Comparison of ENCODE assay signal across 14 cellular contexts in the genomic region with DNA sequence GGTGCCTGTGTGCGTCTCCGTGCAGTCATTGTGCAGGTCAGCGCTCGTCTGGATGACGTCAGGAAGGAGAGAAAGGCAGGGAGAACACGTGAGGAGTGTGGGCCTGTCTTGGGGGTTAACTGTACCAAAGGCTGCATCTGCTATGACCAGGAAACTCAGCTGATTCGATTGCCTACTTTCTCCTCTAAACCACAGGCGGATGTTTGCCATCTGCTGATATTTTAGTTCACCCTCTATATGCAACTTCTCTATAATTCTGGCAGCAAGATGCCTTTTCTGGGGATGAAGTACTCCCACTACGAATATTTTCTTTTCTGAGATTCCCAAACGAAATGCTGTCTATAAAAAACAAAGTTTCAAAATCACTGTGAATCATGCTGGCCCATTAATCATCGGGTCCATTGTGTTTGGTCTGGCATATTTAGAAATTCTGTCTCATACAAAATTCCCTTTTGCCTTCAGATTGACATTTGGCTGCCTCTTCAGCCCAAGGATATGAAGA. TPM values are rescaled to one million over a fixed set of nuclear protein-coding genes. Genes with fewer than 3 reads are reported as not detected.
DNase-seq lines count a peak whose midpoint lies in the region; ATAC-seq and TF ChIP-seq lines count a peak whose summit lies in the region.
"Had no signal": no experiment of that assay in that cellular context is flagged by ENCODE, and none has a peak within 500 bp of the region (broad histone marks: within the 10 kb centered on the region; RNA-seq: fewer than 3 reads in every experiment).

No MANE protein-coding gene starts in this region.

- no peak for TF ChIP-seq CTCF in epithelial cell of esophagus (IDR thresholded peaks at IDR 0.05; ENCODE audit: insufficient read depth, low read depth, low read length, missing control alignments)
- TF ChIP-seq CTCF in spleen (IDR thresholded peaks at IDR 0.05 in 8 of 11, conservative IDR thresholded peaks at IDR 0.05 in 3 of 11) = no peak

- no peak for ATAC-seq in GM19395 (IDR thresholded peaks at IDR 0.05; ENCODE audit: unreplicated experiment)
- ATAC-seq: naive thymus-derived CD4-positive, alpha-beta T cell had no signal

- in situ Hi-C loops in SK-MEL-5 (cut with HindIII; ENCODE audit: low pct_unique_long_range_greater_than_20kb, low sequenced_read_pairs) = no loop called here

- H3K4me1 ChIP-seq in spleen = no peaks in the 10 kb centered on the region

- H3K27me3 ChIP-seq in spleen (replicated peaks in 1 of 7) = no peaks in the 10 kb centered on the region

- no peak for TF ChIP-seq POLR2A in spleen (IDR thresholded peaks at IDR 0.05)

- DNase-seq in ELR (ENCODE audit: low read depth) (peak; percentile 61), SK-MEL-5 (ENCODE audit: low read depth, low spot score) (peak; percentile 61), epithelial cell of esophagus (ENCODE audit: low read depth) (peak; percentile 93), non-pigmented ciliary epithelial cell (ENCODE audit: low read depth) (peak; percentile 45), spleen (no peak), cerebellum (ENCODE audit: low spot score) (no peak), NCI-H446 treated with DMSO at 0.1 percent for 48 hours (lab: John Stamatoyannopoulos, UW) (no peak)
- DNase-seq: activated naive CD4-positive, alpha-beta T cell treated with anti-CD3 and anti-CD28 coated beads, Interleukin-2, amount 50 U/mL, for 16 hours; CD4-positive, alpha-beta T cell; effector CD4-positive, alpha-beta T cell; naive thymus-derived CD4-positive, alpha-beta T cell; stimulated activated CD4-positive, alpha-beta T cell treated with anti-CD3 and anti-CD28 coated beads, Interleukin-12 subunit alpha, Interleukin-12 subunit beta, amount 100 ng/mL, for 4 hours; T-helper 1 cell had no signal

- H3K27ac ChIP-seq in spleen = no peak overlapping the region

- H3K9me3 ChIP-seq in spleen = no peaks in the 10 kb centered on the region

- no peaks in the 10 kb centered on the region for H3K36me3 ChIP-seq in spleen

- H3K4me3 ChIP-seq in epithelial cell of esophagus (ENCODE audit: low read length) (no peak overlapping the region), spleen (no peak overlapping the region)

- WGBS in spleen, 5 donors = 60 to 75% (median 68%) methylated on average over 11 of the region's 11 CpGs

- intact Hi-C loops in spleen (cut with DNase I; ENCODE audit: low total_unique reads) = no loop called here

RNA-seq across cellular contexts. Expression of gene PCSK1, which starts 24.7 kb away (rescaled TPM):
- total RNA-seq in SK-MEL-5 (2014; rRNA removed; shearing (Covaris generic)) = 10.9 and 13.6 TPM in 2 replicates
- 7.5 and 11.0 TPM in 2 replicates for polyA plus RNA-seq in SK-MEL-5 (2015; cell fraction: cytosol; rRNA removed)
- 3.0 and 9.2 TPM in 2 replicates for polyA plus RNA-seq in SK-MEL-5 (2015; cell fraction: nucleus; rRNA removed)
- total RNA-seq in spleen (under 1 TPM in 5 of 7 donors, not detected in 2; 0.07 to 0.72 (median 0.37) TPM), cerebellum (4.1 TPM)
- polyA plus RNA-seq in spleen = under 1 TPM; 0.04 to 0.10 (median 0.05) TPM
- total RNA-seq: CD4-positive, alpha-beta T cell; naive thymus-derived CD4-positive, alpha-beta T cell had no signal
- polyA plus RNA-seq: naive thymus-derived CD4-positive, alpha-beta T cell had no signal

Comparison
In these comparisons a context has a peak if more than half of its experiments do, and no peak if none do; other contexts are left out.
1. DNase-seq: peak in ELR (single experiment), SK-MEL-5 (single experiment), epithelial cell of esophagus (single experiment) and non-pigmented ciliary epithelial cell (single experiment); none in spleen (single experiment), cerebellum (single experiment) and NCI-H446 treated with DMSO at 0.1 percent for 48 hours (single experiment).